ENCODE assay signal across 8 cellular contexts in the genomic region with DNA sequence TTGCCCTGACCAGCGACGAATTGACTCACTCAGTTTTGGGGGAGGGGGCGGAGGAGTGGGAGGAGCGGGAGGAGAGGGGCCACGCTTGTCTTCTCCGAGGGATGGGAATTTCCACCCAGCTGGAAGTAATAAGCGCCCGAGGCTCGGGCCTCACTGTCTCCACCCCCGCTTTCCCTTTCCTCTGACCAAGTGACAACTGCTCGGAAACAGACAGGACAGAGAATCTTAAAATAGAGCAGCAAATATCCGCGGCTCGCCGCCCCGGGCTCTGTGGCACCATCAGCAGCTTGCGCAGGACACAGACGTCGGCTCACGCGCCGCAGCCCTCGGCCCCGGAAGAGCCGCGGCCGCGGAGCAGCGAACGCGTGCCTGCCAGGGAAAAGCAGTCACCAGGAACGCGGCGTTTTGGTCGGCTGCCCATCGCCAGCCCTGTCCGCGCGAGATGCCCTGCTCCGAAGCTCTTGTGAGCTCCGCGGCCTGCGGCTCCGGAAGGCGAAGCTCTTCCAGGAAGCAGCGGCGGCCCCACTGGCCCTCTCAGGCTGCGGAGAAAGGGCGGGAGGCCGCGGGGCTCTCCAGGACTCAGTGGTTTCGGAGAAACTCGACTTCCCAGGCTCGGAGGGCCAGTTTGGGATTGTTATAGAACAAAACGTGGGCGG. TPM values are rescaled to one million over a fixed set of nuclear protein-coding genes. Genes with fewer than 3 reads are reported as not detected.
DNase-seq lines count a peak whose midpoint lies in the region; ATAC-seq and TF ChIP-seq lines count a peak whose summit lies in the region.

No MANE protein-coding gene starts in this region.

- no peak for TF ChIP-seq CTCF in MM.1S (IDR thresholded peaks at IDR 0.05; ENCODE audit: low read length)
- no peak for TF ChIP-seq CTCF in brain (conservative IDR thresholded peaks at IDR 0.05)
- TF ChIP-seq CTCF in sigmoid colon (IDR thresholded peaks at IDR 0.05), result no peak

- H3F3A ChIP-seq in MM.1S (ENCODE audit: insufficient read depth, low read length), result peaks cover 22% of the 10 kb centered on the region

- peak; percentile 43 for ATAC-seq in GM21723 (IDR thresholded peaks at IDR 0.05; ENCODE audit: unreplicated experiment)

- H3K36me3 Mint-ChIP-seq in brain, result no peaks in the 10 kb centered on the region

- H3K9me3 Mint-ChIP-seq in brain, result peaks cover 0 to 7% (median 5%) of the 10 kb centered on the region in 5 experiments

- no peaks in the 10 kb centered on the region for H4K20me1 ChIP-seq in MM.1S (ENCODE audit: insufficient read depth, low read length)

- peak overlapping the region; percentile 93 for H3K4me2 ChIP-seq in MM.1S (ENCODE audit: low read depth, low read length)

- intact Hi-C loops in sigmoid colon (cut with DNase I), result no loop called here

- H3K27me3 ChIP-seq in MM.1S (replicated peaks; ENCODE audit: insufficient read depth, low read length), result peaks cover 19% of the 10 kb centered on the region
- no peaks in the 10 kb centered on the region for H3K27me3 ChIP-seq in sigmoid colon

- peaks cover 10% of the 10 kb centered on the region for H3K27me3 Mint-ChIP-seq in brain

- no peaks in the 10 kb centered on the region for H3K9me3 ChIP-seq in MM.1S (replicated peaks; ENCODE audit: insufficient read depth, low read length)
- H3K9me3 ChIP-seq in sigmoid colon, result no peaks in the 10 kb centered on the region

- peak in 3 of 4 donors; percentile 15 to 72 (median 18) for TF ChIP-seq EP300 in sigmoid colon (IDR thresholded peaks at IDR 0.05)

- H3K4me1 Mint-ChIP-seq in brain, result peaks cover 95% of the 10 kb centered on the region

- TF ChIP-seq POLR2A in sigmoid colon (IDR thresholded peaks at IDR 0.05), result peak; percentile 24 to 51

- peak overlapping the region; percentile 73 to 83 (median 81) for H3K4me3 Mint-ChIP-seq in brain

- peak; percentile 63 for DNase-seq in DMS79 treated with DMSO at 0.1 percent for 48 hours (lab: John Stamatoyannopoulos, UW)
- DNase-seq in MM.1S, result peak; percentile 84
- peak; percentile 29 for DNase-seq in T-helper 9 cell
- DNase-seq in sigmoid colon, result peak; percentile 91
- no peak for DNase-seq in RKO (ENCODE audit: low spot score)

- H3K4me1 ChIP-seq in MM.1S (ENCODE audit: low read length), result peaks cover 20% of the 10 kb centered on the region
- H3K4me1 ChIP-seq in sigmoid colon, result peaks cover 0 to 23% (median 19%) of the 10 kb centered on the region in 4 donors

- H3K4me3 ChIP-seq in MM.1S (ENCODE audit: low read length), result peak overlapping the region; percentile 52
- H3K4me3 ChIP-seq in iPS-11a (ENCODE audit: low read depth, low read length), result peak overlapping the region; percentile 47
- H3K4me3 ChIP-seq in sigmoid colon, result peak overlapping the region; percentile 33 to 53 (median 46)

- 1% methylated on average over 56 of the region's 56 CpGs for WGBS in sigmoid colon, 2 donors

- no peaks in the 10 kb centered on the region for H3K79me2 ChIP-seq in MM.1S (ENCODE audit: low read length)

- H3K27ac ChIP-seq in MM.1S (ENCODE audit: low read length), result peak overlapping the region; percentile 53; the same call in 1 of the 2 replicates
- peak overlapping the region; percentile 86 to 95 (median 92) for H3K27ac ChIP-seq in sigmoid colon

- H3K9me2 ChIP-seq in MM.1S (replicated peaks; ENCODE audit: insufficient read depth, low read length), result no peaks in the 10 kb centered on the region

- H3K36me3 ChIP-seq in MM.1S (replicated peaks; ENCODE audit: insufficient read depth, low read length) (no peaks in the 10 kb centered on the region), sigmoid colon (no peaks in the 10 kb centered on the region)

- peak overlapping the region; percentile 55 for H3K9ac ChIP-seq in MM.1S (ENCODE audit: low read length)

- peak overlapping the region; percentile 85 to 99 (median 95) for H3K27ac Mint-ChIP-seq in brain

- H2AFZ ChIP-seq in MM.1S (ENCODE audit: low read length), result peak overlapping the region; percentile 79

RNA-seq across cellular contexts. Expression of gene RGS16, which starts 10.7 kb away (rescaled TPM):
- polyA plus RNA-seq in brain (ENCODE audit: insufficient read depth, low read depth, low replicate concordance), result 58.8 TPM
- total RNA-seq in sigmoid colon, result 10 to 100 TPM in 1 of 4 donors, 1 to 10 TPM in 2, under 1 TPM in 1; 0.83 to 12.4 (median 2.6) TPM
- polyA plus RNA-seq in sigmoid colon, result 1 to 10 TPM in 2 of 3 donors, under 1 TPM in 1; 0.46 to 4.4 (median 1.2) TPM

RNA-seq across cellular contexts. Expression of gene RNASEL, which starts 25.9 kb away (rescaled TPM):
- 1.4 TPM for polyA plus RNA-seq in brain (ENCODE audit: insufficient read depth, low read depth, low replicate concordance)
- total RNA-seq in sigmoid colon, result 1 to 10 TPM; 6.2 to 10.0 (median 7.5) TPM
- polyA plus RNA-seq in sigmoid colon, result 1 to 10 TPM; 6.0 to 8.1 (median 7.4) TPM

Comparison
In these comparisons a context has a peak if more than half of its experiments do, and no peak if none do; other contexts are left out.
1. RNA of gene RGS16, which starts 10.7 kb away (polyA plus RNA-seq): 58.8 TPM in brain (single experiment); 0.46 to 4.4 TPM in sigmoid colon; every median in the first group is over 10 times any median in the second.
2. Peak in every context shown above with its lines, with median percentiles within 50 percentile points of each other: H3K4me3 ChIP-seq.